23 cellular contexts compared by ENCODE assay signal in the genomic region with DNA sequence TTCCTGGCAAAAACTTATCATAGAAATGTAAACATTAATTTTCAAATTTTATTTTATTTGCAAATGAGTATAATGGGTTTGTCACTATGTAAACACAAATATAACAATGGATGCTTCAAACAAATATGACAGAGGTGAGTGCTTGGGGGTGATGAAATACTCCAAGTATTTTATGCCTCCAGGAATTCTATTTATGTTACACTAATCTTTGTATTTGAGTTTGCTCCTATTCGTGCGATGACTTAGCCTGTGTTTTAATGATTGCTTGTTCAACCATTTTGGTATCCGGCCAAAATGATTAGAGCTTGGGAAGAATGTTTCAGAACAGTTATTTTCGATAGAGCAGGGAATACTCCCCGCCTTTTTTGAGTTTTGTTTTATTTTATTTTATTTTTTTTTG. TPM values are rescaled to one million over a fixed set of nuclear protein-coding genes. Genes with fewer than 3 reads are reported as not detected.
"Had no signal": no experiment of that assay in that cellular context is flagged by ENCODE, and none has a peak within 500 bp of the region (broad histone marks: within the 10 kb centered on the region; RNA-seq: fewer than 3 reads in every experiment).

No MANE protein-coding gene starts in this region.

- H3K36me3 ChIP-seq: left ventricle myocardium inferior, neutrophil, right lobe of liver, suprapubic skin, tibial nerve had no signal

- H3K27ac ChIP-seq: left ventricle myocardium inferior, neutrophil, right lobe of liver, suprapubic skin, tibial nerve had no signal

- H3K4me3 ChIP-seq: left ventricle myocardium inferior, right lobe of liver, suprapubic skin, tibial nerve had no signal

- H3K9me3 ChIP-seq: left ventricle myocardium inferior, neutrophil, right lobe of liver, suprapubic skin, tibial nerve had no signal

- DNase-seq: activated CD4-positive, alpha-beta memory T cell treated with anti-CD3 and anti-CD28 coated beads, Interleukin-2, amount 10 ng/mL, durations not matched to agents 7 days and 5 days; activated CD4-positive, alpha-beta T cell treated with anti-CD3 and anti-CD28 coated beads, Interleukin-2, amount 10 ng/mL, durations not matched to agents 24 days and 14 days; activated effector memory CD4-positive, alpha-beta T cell treated with anti-CD3 and anti-CD28 coated beads, Interleukin-2, amount 50 U/mL, for 16 hours; activated naive CD4-positive, alpha-beta T cell treated with anti-CD3 and anti-CD28 coated beads, Interleukin-2, amount 10 ng/mL, durations not matched to agents 7 days and 5 days; amygdala; effector CD4-positive, alpha-beta T cell; hippocampal formation; left ventricle myocardium inferior; natural killer cell; posterior cingulate gyrus; right lobe of liver; small intestine; stimulated activated CD4-positive, alpha-beta T cell treated with anti-CD3 and anti-CD28 coated beads, Interleukin-2, amount 100 ng/mL, for 24 hours; stimulated activated naive CD8-positive, alpha-beta T cell treated with anti-CD3 and anti-CD28 coated beads, Interleukin-15, amount 100 ng/mL, for 72 hours; T-helper 2 cell had no signal

- ATAC-seq: esophagus mucosa; natural killer cell; right lobe of liver; stimulated activated effector memory CD8-positive, alpha-beta T cell treated with anti-CD3 and anti-CD28 coated beads, Interleukin-12 subunit alpha, Interleukin-12 subunit beta, amount 100 ng/mL, for 72 hours; stimulated activated naive CD8-positive, alpha-beta T cell treated with anti-CD3 and anti-CD28 coated beads, Interleukin-15, amount 100 ng/mL, for 72 hours had no signal

RNA-seq across cellular contexts. Expression of gene DMRT2, which starts 5.0 kb away (rescaled TPM):
- total RNA-seq: chondrocyte, frontal cortex, left ventricle myocardium inferior, lung microvascular endothelial cell, natural killer cell had no signal
